Comparison of ENCODE assay signal across 8 cellular contexts in genomic region chr7:24821045-24821853, GRCh38.
DNase-seq lines count a peak whose midpoint lies in the region; ATAC-seq and TF ChIP-seq lines count a peak whose summit lies in the region.

No MANE protein-coding gene starts in this region.

- peaks cover 0 to 42% (median 11%) of the 10 kb centered on the region in 11 experiments; a peak in 15 of 22 replicates for H3K36me3 ChIP-seq in BLaER1 treated with 17β-estradiol and CSF1 and Interleukin-3, amounts not matched to agents 10 nM and 100 nM
- H3K36me3 ChIP-seq in heart left ventricle: peaks cover 0 to 15% (median 0%) of the 10 kb centered on the region in 9 donors

- H3K4me3 ChIP-seq in BLaER1 treated with 17β-estradiol and CSF1 and Interleukin-3, amounts not matched to agents 10 nM and 100 nM: no peak overlapping the region
- H3K4me3 ChIP-seq in heart left ventricle: no peak overlapping the region

- no peaks in the 10 kb centered on the region for H3K9me3 ChIP-seq in BLaER1 treated with 17β-estradiol and CSF1 and Interleukin-3, amounts not matched to agents 10 nM and 100 nM (replicated peaks in 1 of 11)
- H3K9me3 ChIP-seq in heart left ventricle: no peaks in the 10 kb centered on the region

- no peaks in the 10 kb centered on the region for H3K27me3 ChIP-seq in BLaER1 treated with 17β-estradiol and CSF1 and Interleukin-3, amounts not matched to agents 10 nM and 100 nM
- H3K27me3 ChIP-seq in heart left ventricle: no peaks in the 10 kb centered on the region

- peak; percentile 87 for ATAC-seq in HG03354 (IDR thresholded peaks at IDR 0.05; ENCODE audit: poor library complexity, severe bottlenecking, unreplicated experiment)
- ATAC-seq in heart left ventricle: peak in 3 of 4 donors; percentile 72 to 79 (median 78)

- no peak for TF ChIP-seq POLR2A in heart left ventricle (IDR thresholded peaks at IDR 0.05)

- no peak for TF ChIP-seq CTCF in heart left ventricle (IDR thresholded peaks at IDR 0.05)

- H3K9ac ChIP-seq in BLaER1 treated with 17β-estradiol and CSF1 and Interleukin-3, amounts not matched to agents 10 nM and 100 nM: peak overlapping the region in 10 of 11 experiments; percentile 9 to 61 (median 42); a peak in 16 of 22 replicates

- intact Hi-C loops in heart left ventricle (cut with DNase I): loop anchor here (2.0 to 5.0 kb wide), 4 partner anchors 160 to 274 kb away; partner anchors contain the start of gene OSBPL3 (in 10 of the 10)

- no peaks in the 10 kb centered on the region for H4K20me1 ChIP-seq in BLaER1 treated with 17β-estradiol and CSF1 and Interleukin-3, amounts not matched to agents 10 nM and 100 nM

- H3K27ac ChIP-seq in BLaER1 treated with 17β-estradiol and CSF1 and Interleukin-3, amounts not matched to agents 10 nM and 100 nM: peak overlapping the region in 10 of 11 experiments; percentile 49 to 78 (median 62); a peak in 19 of 22 replicates
- peak overlapping the region in 4 of 12 donors; percentile 5 to 74 (median 23) for H3K27ac ChIP-seq in heart left ventricle

- DNase-seq in GM19238 (ENCODE audit: insufficient read length, low spot score) (peak; percentile 54), SIG-M5 treated with dmso at 0.1 percent for 504 hours (lab: John Stamatoyannopoulos, UW; ENCODE audit: unreplicated experiment) (peak; percentile 82), heart left ventricle (peak in 4 of 5 donors; percentile 18 to 58 (median 40)), DMS79 (lab: John Stamatoyannopoulos, UW) (no peak)
- DNase-seq in activated gamma-delta T cell treated with anti-CD3 and anti-CD28 coated beads, Interleukin-2, amount 50 U/mL, for 16 hours (ENCODE audit: low read depth): peak; percentile 62
- peak; percentile 53 to 61 for DNase-seq in stimulated activated CD4-positive, alpha-beta T cell treated with anti-CD3 and anti-CD28 coated beads, Interleukin-1b, Interleukin-23, amount 100 ng/mL, for 4 hours (ENCODE audit: low read depth in 2 of 2)

- peak overlapping the region; percentile 53 to 83 (median 73) for H3K4me2 ChIP-seq in BLaER1 treated with 17β-estradiol and CSF1 and Interleukin-3, amounts not matched to agents 10 nM and 100 nM

- H3K4me1 ChIP-seq in BLaER1 treated with 17β-estradiol and CSF1 and Interleukin-3, amounts not matched to agents 10 nM and 100 nM: peaks cover 26 to 46% (median 32%) of the 10 kb centered on the region in 10 experiments
- peaks cover 0 to 33% (median 17%) of the 10 kb centered on the region in 12 donors for H3K4me1 ChIP-seq in heart left ventricle

- 55 to 59% (median 57%) methylated on average over 10 of the region's 10 CpGs for WGBS in heart left ventricle, 4 donors
